In the genomic region with DNA sequence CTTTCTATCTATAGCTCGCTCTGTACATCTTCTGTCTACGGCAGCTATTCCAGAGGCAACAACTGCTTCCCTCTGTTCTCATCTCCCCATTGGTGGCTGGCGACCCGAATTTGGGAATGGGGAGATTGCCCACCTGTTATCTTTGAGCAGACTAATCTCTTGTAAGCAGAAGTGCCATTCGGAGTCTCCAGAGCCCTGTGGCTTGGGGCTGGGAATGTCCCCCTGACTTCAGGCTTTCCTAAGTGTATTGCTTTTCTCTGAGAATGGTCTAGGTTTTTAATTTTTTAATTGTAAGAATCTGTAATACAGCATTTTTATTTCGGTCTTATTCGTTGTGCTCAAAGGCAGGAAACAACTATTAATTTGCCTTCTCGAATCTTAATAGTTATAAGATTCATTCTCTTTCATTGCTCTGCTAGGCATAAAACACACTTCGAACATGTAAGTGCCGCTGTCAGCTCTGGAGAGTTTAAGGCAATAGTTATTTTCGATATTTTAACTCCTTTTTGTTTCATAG, we compare ENCODE assay signal across 8 cellular contexts. TPM values are rescaled to one million over a fixed set of nuclear protein-coding genes. Genes with fewer than 3 reads are reported as not detected.
DNase-seq lines count a peak whose midpoint lies in the region; ATAC-seq, FAIRE-seq and TF ChIP-seq lines count a peak whose summit lies in the region.

No MANE protein-coding gene starts in this region.

- TF ChIP-seq POLR2A in GM18505 (IDR thresholded peaks at IDR 0.05; ENCODE audit: borderline replicate concordance, extremely low read depth, insufficient read depth, insufficient read length), result no peak

- DNase-seq in stimulated activated naive CD8-positive, alpha-beta T cell treated with anti-CD3 and anti-CD28 coated beads, Interleukin-15, Interleukin-2, amounts not matched to agents 100 U/mL and 50 U/mL, for 24 hours, result no peak
- peak; percentile 2 for DNase-seq in HTR-8/SVneo (ENCODE audit: insufficient read length, low spot score)
- DNase-seq in astrocyte (ENCODE audit: low read depth), result no peak
- DNase-seq in kidney epithelial cell (ENCODE audit: low read depth), result no peak
- no peak for DNase-seq in stimulated activated CD4-positive, alpha-beta T cell treated with anti-CD3 and anti-CD28 coated beads, Interleukin-4, amount 100 ng/mL, for 24 hours

- no peaks in the 10 kb centered on the region for H3K27me3 Mint-ChIP-seq in stimulated activated naive CD8-positive, alpha-beta T cell treated with anti-CD3 and anti-CD28 coated beads, Interleukin-15, Interleukin-2, amounts not matched to agents 100 ng/mL and 50 ng/mL, for 24 hours
- H3K27me3 Mint-ChIP-seq in astrocyte (ENCODE audit: low read depth, unreplicated experiment), result no peaks in the 10 kb centered on the region

- no peaks in the 10 kb centered on the region for H3K9me3 Mint-ChIP-seq in stimulated activated naive CD8-positive, alpha-beta T cell treated with anti-CD3 and anti-CD28 coated beads, Interleukin-15, Interleukin-2, amounts not matched to agents 100 ng/mL and 50 ng/mL, for 24 hours
- no peaks in the 10 kb centered on the region for H3K9me3 Mint-ChIP-seq in astrocyte (ENCODE audit: unreplicated experiment)

- FAIRE-seq in HTR-8/SVneo (lab: Jason Lieb, UNC) (no peak), astrocyte (lab: Jason Lieb, UNC) (no peak)

- H3K4me3 Mint-ChIP-seq in stimulated activated naive CD8-positive, alpha-beta T cell treated with anti-CD3 and anti-CD28 coated beads, Interleukin-15, Interleukin-2, amounts not matched to agents 100 ng/mL and 50 ng/mL, for 24 hours, result peak overlapping the region; percentile 93
- H3K4me3 Mint-ChIP-seq in astrocyte (ENCODE audit: unreplicated experiment), result peak overlapping the region; percentile 94

- H3K79me2 ChIP-seq in astrocyte (ENCODE audit: insufficient read depth, low read length), result no peaks in the 10 kb centered on the region

- H3K27me3 ChIP-seq in astrocyte (ENCODE audit: insufficient read depth, low read length) (no peaks in the 10 kb centered on the region), kidney epithelial cell (ENCODE audit: control insufficient read depth, insufficient read depth, low read length) (no peaks in the 10 kb centered on the region), subcutaneous abdominal adipose tissue (ENCODE audit: control insufficient read depth in 5 of 5, insufficient read depth in 4 of 5, low read length in 5 of 5) (no peaks in the 10 kb centered on the region)

- H3K4me1 ChIP-seq in astrocyte (ENCODE audit: insufficient read depth, low read length) (peaks cover 6% of the 10 kb centered on the region), subcutaneous abdominal adipose tissue (ENCODE audit: control insufficient read depth in 5 of 5, insufficient read depth in 5 of 5, low read length in 5 of 5) (peaks cover 0 to 34% (median 27%) of the 10 kb centered on the region in 5 donors)

- ATAC-seq in stimulated activated naive CD8-positive, alpha-beta T cell treated with anti-CD3 and anti-CD28 coated beads, Interleukin-15, Interleukin-2, amounts not matched to agents 100 U/mL and 50 U/mL, for 24 hours, result no peak
- ATAC-seq in GM18505 (IDR thresholded peaks at IDR 0.05; ENCODE audit: unreplicated experiment), result no peak

- TF ChIP-seq CTCF in astrocyte (IDR thresholded peaks at IDR 0.05; ENCODE audit: insufficient read depth, low read depth, low read length), result no peak
- no peak for TF ChIP-seq CTCF in kidney epithelial cell (IDR thresholded peaks at IDR 0.05; ENCODE audit: insufficient read depth, low read length, poor library complexity, severe bottlenecking)

- peak overlapping the region; percentile 90 for H3K9ac ChIP-seq in astrocyte (ENCODE audit: low read length)
- peak overlapping the region; percentile 88 to 95 (median 95) for H3K9ac ChIP-seq in subcutaneous abdominal adipose tissue (ENCODE audit: low read length in 5 of 5)

- no peaks in the 10 kb centered on the region for H4K20me1 ChIP-seq in astrocyte (ENCODE audit: insufficient read depth, low read length)

- peak overlapping the region; percentile 91 for H3K4me2 ChIP-seq in astrocyte (ENCODE audit: low read length)

- peaks cover 17% of the 10 kb centered on the region for H3K36me3 Mint-ChIP-seq in stimulated activated naive CD8-positive, alpha-beta T cell treated with anti-CD3 and anti-CD28 coated beads, Interleukin-15, Interleukin-2, amounts not matched to agents 100 ng/mL and 50 ng/mL, for 24 hours (ENCODE audit: low read depth)
- H3K36me3 Mint-ChIP-seq in astrocyte (ENCODE audit: low read depth, unreplicated experiment), result peaks cover 3% of the 10 kb centered on the region

- peak overlapping the region; percentile 75 for H3K27ac ChIP-seq in astrocyte (ENCODE audit: low read depth, low read length)
- H3K27ac ChIP-seq in subcutaneous abdominal adipose tissue (ENCODE audit: low read depth, low read length), result peak overlapping the region; percentile 84

- peak overlapping the region; percentile 81 for H3K27ac Mint-ChIP-seq in stimulated activated naive CD8-positive, alpha-beta T cell treated with anti-CD3 and anti-CD28 coated beads, Interleukin-15, Interleukin-2, amounts not matched to agents 100 ng/mL and 50 ng/mL, for 24 hours
- H3K27ac Mint-ChIP-seq in astrocyte (ENCODE audit: unreplicated experiment), result peak overlapping the region; percentile 75

- H3K36me3 ChIP-seq in astrocyte (ENCODE audit: insufficient read depth, low read length) (no peaks in the 10 kb centered on the region), kidney epithelial cell (ENCODE audit: control insufficient read depth, insufficient read depth, low read length) (no peaks in the 10 kb centered on the region), subcutaneous abdominal adipose tissue (ENCODE audit: control insufficient read depth in 5 of 5, insufficient read depth in 5 of 5, low read length in 5 of 5) (no peaks in the 10 kb centered on the region)

- peak overlapping the region; percentile 96 for H2AFZ ChIP-seq in astrocyte (ENCODE audit: low read depth, low read length)

- H3K4me3 ChIP-seq in astrocyte (ENCODE audit: insufficient read depth, low read depth, low read length), result peak overlapping the region; percentile 86
- peak overlapping the region; percentile 81 for H3K4me3 ChIP-seq in kidney epithelial cell (ENCODE audit: low read depth, low read length)
- peak overlapping the region; percentile 83 to 98 (median 97) for H3K4me3 ChIP-seq in subcutaneous abdominal adipose tissue (ENCODE audit: low read depth in 1 of 5, low read length in 5 of 5)

- H3K4me1 Mint-ChIP-seq in stimulated activated naive CD8-positive, alpha-beta T cell treated with anti-CD3 and anti-CD28 coated beads, Interleukin-15, Interleukin-2, amounts not matched to agents 100 ng/mL and 50 ng/mL, for 24 hours (ENCODE audit: low read depth), result peaks cover 28% of the 10 kb centered on the region
- H3K4me1 Mint-ChIP-seq in astrocyte (ENCODE audit: low read depth, unreplicated experiment), result peaks cover 3% of the 10 kb centered on the region

- H3K9me3 ChIP-seq in astrocyte (ENCODE audit: insufficient read depth, low read depth, low read length), result no peaks in the 10 kb centered on the region
- no peaks in the 10 kb centered on the region for H3K9me3 ChIP-seq in subcutaneous abdominal adipose tissue (ENCODE audit: control insufficient read depth in 5 of 5, low read length in 5 of 5)

RNA-seq across cellular contexts. Expression of a gene that starts 0.4 kb away (rescaled TPM):
- total RNA-seq in astrocyte, result 11.2 and 11.7 TPM in 2 replicates
- 12.7 and 15.4 TPM in 2 replicates for total RNA-seq in kidney epithelial cell
